In genomic region chr5:6576861-6577501, GRCh38 we compare ENCODE assay signal across 8 cellular contexts. TPM values are rescaled to one million over a fixed set of nuclear protein-coding genes. Genes with fewer than 3 reads are reported as not detected.
DNase-seq lines count a peak whose midpoint lies in the region; ATAC-seq lines count a peak whose summit lies in the region.

No MANE protein-coding gene starts in this region.

- H4K91ac ChIP-seq in trophoblast cell (ENCODE audit: low read depth, low read length): no peak overlapping the region

- no peak overlapping the region for H3K23ac ChIP-seq in trophoblast cell (ENCODE audit: low read length)

- no peak overlapping the region for H2AK5ac ChIP-seq in trophoblast cell (ENCODE audit: low read length)

- H3K9ac ChIP-seq in trophoblast cell (ENCODE audit: low read length): no peak overlapping the region

- no peak overlapping the region for H2AFZ ChIP-seq in trophoblast cell (ENCODE audit: insufficient read depth, low read length, poor library complexity)

- no peak for ATAC-seq in GM21515 (IDR thresholded peaks at IDR 0.05; ENCODE audit: unreplicated experiment)
- ATAC-seq in HG03039 (IDR thresholded peaks at IDR 0.05; ENCODE audit: unreplicated experiment): no peak

- H4K8ac ChIP-seq in trophoblast cell (ENCODE audit: low read depth, low read length): no peak overlapping the region

- H3K27ac ChIP-seq in trophoblast cell (ENCODE audit: low read depth, low read length): no peak overlapping the region

- no peak overlapping the region for H3K4me3 ChIP-seq in trophoblast cell (ENCODE audit: low read depth, low read length)

- H3K4me1 ChIP-seq in trophoblast cell (ENCODE audit: control insufficient read depth in 1 of 2, insufficient read depth in 2 of 2, low read length in 2 of 2): no peaks in the 10 kb centered on the region

- peaks cover 1% of the 10 kb centered on the region for H3K9me3 ChIP-seq in trophoblast cell (ENCODE audit: insufficient read depth, low read depth, low read length)

- DNase-seq in NCI-H2107 treated with DMSO at 0.1 percent for 48 hours (lab: John Stamatoyannopoulos, UW; ENCODE audit: unreplicated experiment) (peak; percentile 66), NCI-H2107 (lab: John Stamatoyannopoulos, UW) (no peak), LoVo (ENCODE audit: low spot score) (peak; percentile 52), SIG-M5 (lab: John Stamatoyannopoulos, UW) (peak; percentile 1), fibroblast of peridontal ligament (ENCODE audit: extremely low read depth) (peak; percentile 70), trophoblast cell (peak; percentile 22 to 72)

- no CpG with 5 or more reads among the region's 5 CpGs for WGBS in trophoblast cell (ENCODE audit: extremely low coverage, insufficient coverage, insufficient read length)

- H2BK12ac ChIP-seq in trophoblast cell (ENCODE audit: low read length): no peak overlapping the region

- H3K79me2 ChIP-seq in trophoblast cell (ENCODE audit: control insufficient read depth, insufficient read depth, low read length, poor library complexity): no peaks in the 10 kb centered on the region

- H2BK5ac ChIP-seq in trophoblast cell (ENCODE audit: low read depth, low read length, poor library complexity): no peak overlapping the region

- H3K4me2 ChIP-seq in trophoblast cell (ENCODE audit: low read length): no peak overlapping the region

- no peak overlapping the region for H4K12ac ChIP-seq in trophoblast cell (ENCODE audit: low read depth, low read length)

- H3K79me1 ChIP-seq in trophoblast cell (ENCODE audit: low read length): no peaks in the 10 kb centered on the region

- no peak overlapping the region for H3K14ac ChIP-seq in trophoblast cell (ENCODE audit: low read length)

- no peaks in the 10 kb centered on the region for H3K36me3 ChIP-seq in trophoblast cell (ENCODE audit: control insufficient read depth in 1 of 2, insufficient read depth in 2 of 2, low read length in 2 of 2)

- H3K27me3 ChIP-seq in trophoblast cell (ENCODE audit: insufficient read depth, low read length): no peaks in the 10 kb centered on the region

- H3K18ac ChIP-seq in trophoblast cell (ENCODE audit: low read length): no peak overlapping the region

- no peak overlapping the region for H3K4ac ChIP-seq in trophoblast cell (ENCODE audit: low read depth, low read length)

- H2BK120ac ChIP-seq in trophoblast cell (ENCODE audit: insufficient read depth, low read length, poor library complexity): no peak overlapping the region

RNA-seq across cellular contexts. Expression of gene NSUN2, which starts 55.9 kb away (rescaled TPM):
- polyA plus RNA-seq in trophoblast cell (2013): 34.2 and 36.1 TPM in 2 replicates

RNA-seq across cellular contexts. Expression of gene SRD5A1, which starts 56.3 kb away (rescaled TPM):
- 8.9 and 9.3 TPM in 2 replicates for polyA plus RNA-seq in trophoblast cell (2013)
